Comparison of ENCODE assay signal across 13 cellular contexts in the genomic region with DNA sequence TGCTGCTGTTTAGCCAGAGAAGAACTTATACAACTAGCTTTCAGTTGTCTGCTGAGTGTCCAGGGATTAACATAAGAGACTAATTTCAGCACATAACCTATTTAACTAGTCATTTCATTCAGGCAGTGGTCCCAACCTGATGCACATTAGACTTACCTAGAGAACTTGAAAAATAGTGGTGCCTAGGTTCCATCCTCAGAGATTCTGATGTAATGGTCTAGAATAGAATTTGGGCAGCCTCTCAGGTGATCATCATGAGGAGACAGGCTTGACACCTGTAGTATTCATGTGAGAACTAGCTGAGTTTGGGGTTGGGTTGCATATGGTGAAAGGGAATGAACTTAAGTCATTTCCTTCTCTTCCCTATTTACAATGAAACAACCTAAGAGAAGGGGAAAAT. TPM values are rescaled to one million over a fixed set of nuclear protein-coding genes. Genes with fewer than 3 reads are reported as not detected.
DNase-seq lines count a peak whose midpoint lies in the region; ATAC-seq and TF ChIP-seq lines count a peak whose summit lies in the region.
"Had no signal": no experiment of that assay in that cellular context is flagged by ENCODE, and none has a peak within 500 bp of the region (broad histone marks: within the 10 kb centered on the region; RNA-seq: fewer than 3 reads in every experiment).

No MANE protein-coding gene starts in this region.

- no peaks in the 10 kb centered on the region for H3K36me3 ChIP-seq in mucosa of rectum (ENCODE audit: control insufficient read depth in 2 of 2, insufficient read depth in 2 of 2, low read length in 2 of 2)

- peak overlapping the region in 1 of 2 donors; percentile 41 for H3K4me3 ChIP-seq in mucosa of rectum (ENCODE audit: low read length in 2 of 2)
- H3K4me3 ChIP-seq: A549, SK-N-MC, skin epidermis had no signal

- H3K4me1 ChIP-seq in mucosa of rectum (ENCODE audit: control insufficient read depth in 2 of 2, insufficient read depth in 2 of 2, low read length in 2 of 2): peaks cover 17 to 32% of the 10 kb centered on the region in 2 donors

- peaks cover 1% of the 10 kb centered on the region for H3K9me3 Mint-ChIP-seq in activated CD8-positive, alpha-beta T cell treated with anti-CD3 and anti-CD28 coated beads for 36 hours
- peaks cover 7% of the 10 kb centered on the region for H3K9me3 Mint-ChIP-seq in activated CD8-positive, alpha-beta T cell treated with anti-CD3 and anti-CD28 coated beads, Interleukin-2, amount 10 ng/mL, durations not matched to agents 7 days and 5 days (ENCODE audit: insufficient read depth)

- no peaks in the 10 kb centered on the region for H3K27me3 Mint-ChIP-seq in activated CD8-positive, alpha-beta T cell treated with anti-CD3 and anti-CD28 coated beads for 36 hours
- no peaks in the 10 kb centered on the region for H3K27me3 Mint-ChIP-seq in activated CD8-positive, alpha-beta T cell treated with anti-CD3 and anti-CD28 coated beads, Interleukin-2, amount 10 ng/mL, durations not matched to agents 7 days and 5 days (ENCODE audit: low read depth)

- ATAC-seq in activated CD8-positive, alpha-beta T cell treated with anti-CD3 and anti-CD28 coated beads for 36 hours: no peak
- ATAC-seq in activated CD8-positive, alpha-beta T cell treated with anti-CD3 and anti-CD28 coated beads, Interleukin-2, amount 10 ng/mL, durations not matched to agents 7 days and 5 days: no peak
- ATAC-seq in GM21717 (IDR thresholded peaks at IDR 0.05; ENCODE audit: unreplicated experiment): peak; percentile 57
- peak; percentile 32 for ATAC-seq in HG03135 (IDR thresholded peaks at IDR 0.05; ENCODE audit: unreplicated experiment)
- ATAC-seq in left cardiac atrium: no peak
- ATAC-seq: A549 had no signal

- H3K27me3 ChIP-seq in mucosa of rectum (ENCODE audit: control insufficient read depth in 2 of 2, insufficient read depth in 2 of 2, low read length in 2 of 2): no peaks in the 10 kb centered on the region

- H3K9ac ChIP-seq in mucosa of rectum (ENCODE audit: low read depth in 1 of 2, low read length in 2 of 2): peak overlapping the region in 1 of 2 donors; percentile 8

- H3K9me3 ChIP-seq in mucosa of rectum (ENCODE audit: control insufficient read depth in 2 of 2, low read length in 2 of 2): no peaks in the 10 kb centered on the region
- H3K9me3 ChIP-seq: A549 had no signal

- peak overlapping the region; percentile 44 for H3K27ac Mint-ChIP-seq in activated CD8-positive, alpha-beta T cell treated with anti-CD3 and anti-CD28 coated beads for 36 hours
- H3K27ac Mint-ChIP-seq in activated CD8-positive, alpha-beta T cell treated with anti-CD3 and anti-CD28 coated beads, Interleukin-2, amount 10 ng/mL, durations not matched to agents 7 days and 5 days: no peak overlapping the region

- no peak for DNase-seq in activated CD8-positive, alpha-beta T cell treated with anti-CD3 and anti-CD28 coated beads for 36 hours
- no peak for DNase-seq in activated CD8-positive, alpha-beta T cell treated with anti-CD3 and anti-CD28 coated beads, Interleukin-2, amount 10 ng/mL, durations not matched to agents 7 days and 5 days
- no peak for DNase-seq in nucleus accumbens (lab: John Stamatoyannopoulos, UW)
- no peak for DNase-seq in left cardiac atrium
- no peak for DNase-seq in amygdala (lab: John Stamatoyannopoulos, UW)
- DNase-seq: Karpas-422, NCI-H526 had no signal

- TF ChIP-seq CTCF in activated CD8-positive, alpha-beta T cell treated with anti-CD3 and anti-CD28 coated beads for 36 hours (IDR thresholded peaks at IDR 0.05): no peak

- H3K4me1 Mint-ChIP-seq in activated CD8-positive, alpha-beta T cell treated with anti-CD3 and anti-CD28 coated beads for 36 hours (ENCODE audit: low read depth): peaks cover 45% of the 10 kb centered on the region
- peaks cover 6% of the 10 kb centered on the region for H3K4me1 Mint-ChIP-seq in activated CD8-positive, alpha-beta T cell treated with anti-CD3 and anti-CD28 coated beads, Interleukin-2, amount 10 ng/mL, durations not matched to agents 7 days and 5 days (ENCODE audit: low read depth)

- H3K27ac ChIP-seq in mucosa of rectum (ENCODE audit: low read depth in 2 of 2, low read length in 2 of 2): peak overlapping the region; percentile 80 to 85
- H3K27ac ChIP-seq: A549 had no signal

- POLR2A ChIA-PET in activated CD8-positive, alpha-beta T cell treated with anti-CD3 and anti-CD28 coated beads for 36 hours (lab: Charles Lee): interaction anchor here (2.2 kb wide), 1 partner anchor 13 kb away, joined by 10 read pairs; no protein-coding TSS in a partner anchor
- POLR2A ChIA-PET in activated CD8-positive, alpha-beta T cell treated with anti-CD3 and anti-CD28 coated beads, Interleukin-2, amount 10 ng/mL, durations not matched to agents 7 days and 5 days (lab: Charles Lee): no interaction called here

- CTCF ChIA-PET in activated CD8-positive, alpha-beta T cell treated with anti-CD3 and anti-CD28 coated beads for 36 hours (lab: Charles Lee): interaction anchor here (2.5 kb wide), 1 partner anchor 11 kb away, joined by 5 read pairs; no protein-coding TSS in a partner anchor
- CTCF ChIA-PET in activated CD8-positive, alpha-beta T cell treated with anti-CD3 and anti-CD28 coated beads, Interleukin-2, amount 10 ng/mL, durations not matched to agents 7 days and 5 days (lab: Charles Lee): interaction anchor here (1.3 kb wide), 1 partner anchor 12 kb away, joined by 3 read pairs; no protein-coding TSS in a partner anchor

- intact Hi-C loops in activated CD8-positive, alpha-beta T cell treated with anti-CD3 and anti-CD28 coated beads for 36 hours (cut with micrococcal nuclease): no loop called here
- intact Hi-C loops in left cardiac atrium (cut with DNase I): no loop called here

- no peak overlapping the region for H3K4me3 Mint-ChIP-seq in activated CD8-positive, alpha-beta T cell treated with anti-CD3 and anti-CD28 coated beads for 36 hours
- no peak overlapping the region for H3K4me3 Mint-ChIP-seq in activated CD8-positive, alpha-beta T cell treated with anti-CD3 and anti-CD28 coated beads, Interleukin-2, amount 10 ng/mL, durations not matched to agents 7 days and 5 days

- H3K36me3 Mint-ChIP-seq in activated CD8-positive, alpha-beta T cell treated with anti-CD3 and anti-CD28 coated beads for 36 hours (ENCODE audit: low read depth): peaks cover 42% of the 10 kb centered on the region
- H3K36me3 Mint-ChIP-seq in activated CD8-positive, alpha-beta T cell treated with anti-CD3 and anti-CD28 coated beads, Interleukin-2, amount 10 ng/mL, durations not matched to agents 7 days and 5 days (ENCODE audit: low read depth): peaks cover 42% of the 10 kb centered on the region

RNA-seq across cellular contexts. Expression of gene CNST, which starts 24.8 kb away (rescaled TPM):
- 10 to 100 TPM; 23.5 to 25.1 TPM for total RNA-seq in activated CD8-positive, alpha-beta T cell treated with anti-CD3 and anti-CD28 coated beads for 36 hours
- 10 to 100 TPM; 26.9 to 30.4 TPM for total RNA-seq in activated CD8-positive, alpha-beta T cell treated with anti-CD3 and anti-CD28 coated beads, Interleukin-2, amount 10 ng/mL, durations not matched to agents 7 days and 5 days
- total RNA-seq in left cardiac atrium: 10 to 100 TPM; 17.0 to 18.3 TPM

RNA-seq across cellular contexts. Expression of gene TFB2M, which starts 25.0 kb away (rescaled TPM):
- 10 to 100 TPM; 16.0 TPM for total RNA-seq in activated CD8-positive, alpha-beta T cell treated with anti-CD3 and anti-CD28 coated beads for 36 hours
- total RNA-seq in activated CD8-positive, alpha-beta T cell treated with anti-CD3 and anti-CD28 coated beads, Interleukin-2, amount 10 ng/mL, durations not matched to agents 7 days and 5 days: 10 to 100 TPM; 10.4 to 12.3 TPM
- total RNA-seq in left cardiac atrium: 10 to 100 TPM; 10.7 to 12.9 TPM

Comparison
In these comparisons a context has a peak if more than half of its experiments do, and no peak if none do; other contexts are left out.
1. ATAC-seq: peak in GM21717 (single experiment) and HG03135 (single experiment); none in activated CD8-positive, alpha-beta T cell treated with anti-CD3 and anti-CD28 coated beads for 36 hours (single experiment), activated CD8-positive, alpha-beta T cell treated with anti-CD3 and anti-CD28 coated beads, Interleukin-2, amount 10 ng/mL, durations not matched to agents 7 days and 5 days (single experiment) and left cardiac atrium (0 of 2).